Comparison of ENCODE assay signal across 2 cellular contexts in genomic region chr1:116316373-116316772, GRCh38.
A peak's percentile ranks its signal among the peaks of the same experiment; 100 is the strongest.
TF ChIP-seq lines count a peak whose summit lies in the region.

No MANE protein-coding gene starts in this region.

TF ChIP-seq in K562, 482 proteins besides CTCF, POLR2A, EP300 and RAD21 (continued from another document and continues in another):
- TF ChIP-seq ZNF449 (CRISPR knock-in tag; IDR thresholded peaks at IDR 0.05) (no peak), NR1H2 (CRISPR knock-in tag; IDR thresholded peaks at IDR 0.05) (no peak), NR2C2 (CRISPR knock-in tag; IDR thresholded peaks at IDR 0.05) (no peak), NR2C2 (tag; IDR thresholded peaks at IDR 0.05) (no peak), SPI1 (IDR thresholded peaks at IDR 0.05; ENCODE audit: borderline replicate concordance, low read depth, low read length) (no peak), TOE1 (IDR thresholded peaks at IDR 0.05; ENCODE audit: borderline replicate concordance) (no peak), TOE1 (CRISPR knock-in tag; IDR thresholded peaks at IDR 0.05; ENCODE audit: borderline replicate concordance, low read depth) (no peak), SMARCA4 (IDR thresholded peaks at IDR 0.05) (no peak), HSF4 (CRISPR knock-in tag; IDR thresholded peaks at IDR 0.05; ENCODE audit: borderline replicate concordance) (no peak), TFAM (CRISPR knock-in tag; conservative IDR thresholded peaks at IDR 0.05) (no peak), ZNF24 (IDR thresholded peaks at IDR 0.05) (no peak), CREB1 (IDR thresholded peaks at IDR 0.05) (no peak), CREB1 (CRISPR knock-in tag; IDR thresholded peaks at IDR 0.05) (no peak), NR2C1 (IDR thresholded peaks at IDR 0.05) (no peak), NR2C1 (tag; IDR thresholded peaks at IDR 0.05) (no peak), XRCC4 (IDR thresholded peaks at IDR 0.05; ENCODE audit: extremely low read depth, insufficient read depth, insufficient read length) (no peak), U2AF1 (optimal IDR thresholded peaks at IDR 0.05; ENCODE audit: low read depth, low read length) (no peak), SMC3 (conservative IDR thresholded peaks at IDR 0.05; ENCODE audit: insufficient read depth, low read depth, low read length) (no peak), TAL1 (IDR thresholded peaks at IDR 0.05) (peak; percentile 72), TSHZ1 (CRISPR knock-in tag; IDR thresholded peaks at IDR 0.05) (no peak), ZFPM2 (CRISPR knock-in tag; IDR thresholded peaks at IDR 0.05) (no peak), CBX8 (IDR thresholded peaks at IDR 0.05; ENCODE audit: borderline replicate concordance, extremely low read depth, low read depth, low read length, poor library complexity, severe bottlenecking) (no peak), JUN (IDR thresholded peaks at IDR 0.05; ENCODE audit: borderline replicate concordance, low read depth, low read length) (no peak), JUN (CRISPR knock-in tag; IDR thresholded peaks at IDR 0.05; ENCODE audit: borderline replicate concordance) (no peak), POLR2G (IDR thresholded peaks at IDR 0.05; ENCODE audit: low read depth, low read length) (no peak), KHSRP (IDR thresholded peaks at IDR 0.05) (no peak), SAFB2 (IDR thresholded peaks at IDR 0.05; ENCODE audit: borderline replicate concordance, low read depth, low read length, severe bottlenecking) (no peak), KLF13 (tag; IDR thresholded peaks at IDR 0.05; ENCODE audit: borderline replicate concordance, low read depth) (no peak), GABPB2 (CRISPR knock-in tag; conservative IDR thresholded peaks at IDR 0.05) (no peak), CHCHD3 (CRISPR knock-in tag; IDR thresholded peaks at IDR 0.05) (no peak)
- TF ChIP-seq, protein P1, sequence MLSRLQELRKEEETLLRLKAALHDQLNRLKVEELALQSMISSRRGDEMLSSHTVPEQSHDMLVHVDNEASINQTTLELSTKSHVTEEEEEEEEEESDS (CRISPR knock-in tag; IDR thresholded peaks at IDR 0.05): no peak
- TF ChIP-seq, protein P2, sequence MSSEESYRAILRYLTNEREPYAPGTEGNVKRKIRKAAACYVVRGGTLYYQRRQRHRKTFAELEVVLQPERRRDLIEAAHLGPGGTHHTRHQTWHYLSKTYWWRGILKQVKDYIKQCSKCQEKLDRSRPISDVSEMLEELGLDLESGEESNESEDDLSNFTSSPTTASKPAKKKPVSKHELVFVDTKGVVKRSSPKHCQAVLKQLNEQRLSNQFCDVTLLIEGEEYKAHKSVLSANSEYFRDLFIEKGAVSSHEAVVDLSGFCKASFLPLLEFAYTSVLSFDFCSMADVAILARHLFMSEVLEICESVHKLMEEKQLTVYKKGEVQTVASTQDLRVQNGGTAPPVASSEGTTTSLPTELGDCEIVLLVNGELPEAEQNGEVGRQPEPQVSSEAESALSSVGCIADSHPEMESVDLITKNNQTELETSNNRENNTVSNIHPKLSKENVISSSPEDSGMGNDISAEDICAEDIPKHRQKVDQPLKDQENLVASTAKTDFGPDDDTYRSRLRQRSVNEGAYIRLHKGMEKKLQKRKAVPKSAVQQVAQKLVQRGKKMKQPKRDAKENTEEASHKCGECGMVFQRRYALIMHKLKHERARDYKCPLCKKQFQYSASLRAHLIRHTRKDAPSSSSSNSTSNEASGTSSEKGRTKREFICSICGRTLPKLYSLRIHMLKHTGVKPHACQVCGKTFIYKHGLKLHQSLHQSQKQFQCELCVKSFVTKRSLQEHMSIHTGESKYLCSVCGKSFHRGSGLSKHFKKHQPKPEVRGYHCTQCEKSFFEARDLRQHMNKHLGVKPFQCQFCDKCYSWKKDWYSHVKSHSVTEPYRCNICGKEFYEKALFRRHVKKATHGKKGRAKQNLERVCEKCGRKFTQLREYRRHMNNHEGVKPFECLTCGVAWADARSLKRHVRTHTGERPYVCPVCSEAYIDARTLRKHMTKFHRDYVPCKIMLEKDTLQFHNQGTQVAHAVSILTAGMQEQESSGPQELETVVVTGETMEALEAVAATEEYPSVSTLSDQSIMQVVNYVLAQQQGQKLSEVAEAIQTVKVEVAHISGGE (CRISPR knock-in tag; IDR thresholded peaks at IDR 0.05): no peak

TF ChIP-seq in HepG2, 621 proteins besides CTCF, POLR2A, EP300 and RAD21 (continued from another document and continues in another):
- TF ChIP-seq SPEN (CRISPR knock-in tag; IDR thresholded peaks at IDR 0.05; ENCODE audit: low read depth) (no peak), HMGXB4 (CRISPR knock-in tag; IDR thresholded peaks at IDR 0.05; ENCODE audit: borderline replicate concordance in 1 of 2, low read depth in 1 of 2) (no peak), SIX1 (CRISPR knock-in tag; IDR thresholded peaks at IDR 0.05; ENCODE audit: borderline replicate concordance) (no peak), ZNF761 (CRISPR knock-in tag; conservative IDR thresholded peaks at IDR 0.05) (no peak), GATA4 (IDR thresholded peaks at IDR 0.05; ENCODE audit: borderline replicate concordance, low read depth) (no peak), KDM1A (CRISPR knock-in tag; IDR thresholded peaks at IDR 0.05) (peak; percentile 66), ZNF256 (CRISPR knock-in tag; conservative IDR thresholded peaks at IDR 0.05) (no peak), PHF21A (CRISPR knock-in tag; IDR thresholded peaks at IDR 0.05) (peak; percentile 95), GATAD2A (CRISPR knock-in tag; IDR thresholded peaks at IDR 0.05) (peak; percentile 78), CEBPG (CRISPR knock-in tag; IDR thresholded peaks at IDR 0.05) (peak; percentile 44; the same call in 1 of the 2 replicates), ZNF510 (CRISPR knock-in tag; IDR thresholded peaks at IDR 0.05; ENCODE audit: low read depth) (no peak), NCOA2 (CRISPR knock-in tag; IDR thresholded peaks at IDR 0.05) (peak; percentile 39; the same call in 1 of the 2 replicates), NPAS2 (CRISPR knock-in tag; IDR thresholded peaks at IDR 0.05; ENCODE audit: borderline replicate concordance) (no peak), ZNF615 (CRISPR knock-in tag; IDR thresholded peaks at IDR 0.05; ENCODE audit: borderline replicate concordance) (no peak), MEF2D (CRISPR knock-in tag; IDR thresholded peaks at IDR 0.05) (no peak), RARA (CRISPR knock-in tag; IDR thresholded peaks at IDR 0.05) (peak; percentile 69), ZNF547 (CRISPR knock-in tag; IDR thresholded peaks at IDR 0.05) (no peak), FLYWCH1 (CRISPR knock-in tag; IDR thresholded peaks at IDR 0.05) (no peak), TFDP2 (CRISPR knock-in tag; IDR thresholded peaks at IDR 0.05) (no peak), REXO4 (CRISPR knock-in tag; IDR thresholded peaks at IDR 0.05; ENCODE audit: borderline replicate concordance) (no peak), MYC (CRISPR knock-in tag; IDR thresholded peaks at IDR 0.05; ENCODE audit: borderline replicate concordance) (no peak), POLR2G (IDR thresholded peaks at IDR 0.05; ENCODE audit: low read depth, low read length) (no peak), ZSCAN25 (CRISPR knock-in tag; IDR thresholded peaks at IDR 0.05) (0 out of 2 replicates have a peak, but pooled peaks have one; percentile 29), ZBTB26 (CRISPR knock-in tag; IDR thresholded peaks at IDR 0.05; ENCODE audit: borderline replicate concordance) (no peak), AKAP8 (CRISPR knock-in tag; IDR thresholded peaks at IDR 0.05) (no peak), MEIS1 (CRISPR knock-in tag; IDR thresholded peaks at IDR 0.05; ENCODE audit: borderline replicate concordance) (no peak), HNRNPLL (IDR thresholded peaks at IDR 0.05; ENCODE audit: low read depth, low read length, poor library complexity, severe bottlenecking) (no peak), ZNF180 (CRISPR knock-in tag; IDR thresholded peaks at IDR 0.05; ENCODE audit: borderline replicate concordance, low read depth) (no peak), YEATS2 (CRISPR knock-in tag; IDR thresholded peaks at IDR 0.05; ENCODE audit: borderline replicate concordance) (no peak), ZNF569 (CRISPR knock-in tag; IDR thresholded peaks at IDR 0.05; ENCODE audit: borderline replicate concordance) (no peak), DRAP1 (CRISPR knock-in tag; IDR thresholded peaks at IDR 0.05) (peak; percentile 36; the same call in 1 of the 2 replicates), ZNF468 (CRISPR knock-in tag; IDR thresholded peaks at IDR 0.05) (no peak), ZNF263 (CRISPR knock-in tag; IDR thresholded peaks at IDR 0.05) (no peak), ZNF816 (CRISPR knock-in tag; IDR thresholded peaks at IDR 0.05; ENCODE audit: borderline replicate concordance) (no peak), ZNF484 (CRISPR knock-in tag; IDR thresholded peaks at IDR 0.05; ENCODE audit: borderline replicate concordance, low read depth) (no peak), E2F1 (CRISPR knock-in tag; IDR thresholded peaks at IDR 0.05) (no peak), ZMYM3 (CRISPR knock-in tag; IDR thresholded peaks at IDR 0.05) (peak; percentile 49; the same call in 1 of the 2 replicates), SOX5 (CRISPR knock-in tag; IDR thresholded peaks at IDR 0.05; ENCODE audit: borderline replicate concordance) (peak; percentile 69; the same call in 1 of the 2 replicates), SALL1 (CRISPR knock-in tag; IDR thresholded peaks at IDR 0.05) (peak; percentile 88), HNF4A (CRISPR knock-in tag; IDR thresholded peaks at IDR 0.05) (peak; percentile 93), HNRNPH1 (optimal IDR thresholded peaks at IDR 0.05; ENCODE audit: low read depth, low read length) (no peak), ZSCAN21 (CRISPR knock-in tag; IDR thresholded peaks at IDR 0.05; ENCODE audit: borderline replicate concordance) (no peak), ZNF775 (CRISPR knock-in tag; IDR thresholded peaks at IDR 0.05; ENCODE audit: borderline replicate concordance) (no peak), ZNF335 (CRISPR knock-in tag; IDR thresholded peaks at IDR 0.05) (no peak)
- TF ChIP-seq, protein P3, sequence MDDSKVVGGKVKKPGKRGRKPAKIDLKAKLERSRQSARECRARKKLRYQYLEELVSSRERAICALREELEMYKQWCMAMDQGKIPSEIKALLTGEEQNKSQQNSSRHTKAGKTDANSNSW (CRISPR knock-in tag; IDR thresholded peaks at IDR 0.05; ENCODE audit: borderline replicate concordance): no peak
- TF ChIP-seq, protein P4, sequence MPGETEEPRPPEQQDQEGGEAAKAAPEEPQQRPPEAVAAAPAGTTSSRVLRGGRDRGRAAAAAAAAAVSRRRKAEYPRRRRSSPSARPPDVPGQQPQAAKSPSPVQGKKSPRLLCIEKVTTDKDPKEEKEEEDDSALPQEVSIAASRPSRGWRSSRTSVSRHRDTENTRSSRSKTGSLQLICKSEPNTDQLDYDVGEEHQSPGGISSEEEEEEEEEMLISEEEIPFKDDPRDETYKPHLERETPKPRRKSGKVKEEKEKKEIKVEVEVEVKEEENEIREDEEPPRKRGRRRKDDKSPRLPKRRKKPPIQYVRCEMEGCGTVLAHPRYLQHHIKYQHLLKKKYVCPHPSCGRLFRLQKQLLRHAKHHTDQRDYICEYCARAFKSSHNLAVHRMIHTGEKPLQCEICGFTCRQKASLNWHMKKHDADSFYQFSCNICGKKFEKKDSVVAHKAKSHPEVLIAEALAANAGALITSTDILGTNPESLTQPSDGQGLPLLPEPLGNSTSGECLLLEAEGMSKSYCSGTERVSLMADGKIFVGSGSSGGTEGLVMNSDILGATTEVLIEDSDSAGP (CRISPR knock-in tag; IDR thresholded peaks at IDR 0.05; ENCODE audit: borderline replicate concordance): no peak
- TF ChIP-seq, protein P5, sequence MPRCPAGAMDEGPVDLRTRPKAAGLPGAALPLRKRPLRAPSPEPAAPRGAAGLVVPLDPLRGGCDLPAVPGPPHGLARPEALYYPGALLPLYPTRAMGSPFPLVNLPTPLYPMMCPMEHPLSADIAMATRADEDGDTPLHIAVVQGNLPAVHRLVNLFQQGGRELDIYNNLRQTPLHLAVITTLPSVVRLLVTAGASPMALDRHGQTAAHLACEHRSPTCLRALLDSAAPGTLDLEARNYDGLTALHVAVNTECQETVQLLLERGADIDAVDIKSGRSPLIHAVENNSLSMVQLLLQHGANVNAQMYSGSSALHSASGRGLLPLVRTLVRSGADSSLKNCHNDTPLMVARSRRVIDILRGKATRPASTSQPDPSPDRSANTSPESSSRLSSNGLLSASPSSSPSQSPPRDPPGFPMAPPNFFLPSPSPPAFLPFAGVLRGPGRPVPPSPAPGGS (CRISPR knock-in tag; IDR thresholded peaks at IDR 0.05): no peak
